Comparison of ENCODE assay signal across 14 cellular contexts in genomic region chr1:228317891-228318810, GRCh38.
DNase-seq lines count a peak whose midpoint lies in the region; ATAC-seq, FAIRE-seq and TF ChIP-seq lines count a peak whose summit lies in the region.
"Had no signal": no experiment of that assay in that cellular context is flagged by ENCODE, and none has a peak within 500 bp of the region (broad histone marks: within the 10 kb centered on the region; RNA-seq: fewer than 3 reads in every experiment).

No MANE protein-coding gene starts in this region.

- POLR2A ChIA-PET in HepG2 (lab: Yijun Ruan, JAX): no interaction called here

- H3K9me3 ChIP-seq in right lobe of liver (no peaks in the 10 kb centered on the region), HepG2 (ENCODE audit: low read length) (peaks cover 4% of the 10 kb centered on the region), lower lobe of right lung (no peaks in the 10 kb centered on the region), spleen (peaks cover 0 to 10% (median 5%) of the 10 kb centered on the region in 8 donors), SJCRH30 (replicated peaks) (no peaks in the 10 kb centered on the region)

- 82% methylated on average over 4 of the region's 16 CpGs for WGBS in right lobe of liver (ENCODE audit: insufficient coverage, low coverage, low lambda C conversion rate, missing lambda C conversion rate)
- 45% methylated on average over 3 of the region's 16 CpGs for WGBS in HepG2 (ENCODE audit: low lambda C conversion rate)
- WGBS in spleen, 5 donors: 82 to 96% (median 89%) methylated on average over 9 to 16 of the region's 16 CpGs

- H3K4me2 ChIP-seq in HepG2 (ENCODE audit: low read depth, low read length): no peak overlapping the region

- no peak for TF ChIP-seq RAD21 in HepG2 (CRISPR knock-in tag; IDR thresholded peaks at IDR 0.05)

- no peaks in the 10 kb centered on the region for H4K20me1 ChIP-seq in HepG2 (ENCODE audit: insufficient read depth, low read length)

- no peaks in the 10 kb centered on the region for H3K27me3 ChIP-seq in right lobe of liver
- no peaks in the 10 kb centered on the region; a peak in 1 of 5 replicates for H3K27me3 ChIP-seq in HepG2 (ENCODE audit: control insufficient read depth in 1 of 2, insufficient read depth in 2 of 2, low read length in 2 of 2)
- H3K27me3 ChIP-seq in lower lobe of right lung (ENCODE audit: low read depth): no peaks in the 10 kb centered on the region
- H3K27me3 ChIP-seq in spleen (replicated peaks in 1 of 7): no peaks in the 10 kb centered on the region
- no peaks in the 10 kb centered on the region for H3K27me3 ChIP-seq in SJCRH30

- no peak for TF ChIP-seq CTCF in right lobe of liver (IDR thresholded peaks at IDR 0.05)
- no peak for TF ChIP-seq CTCF in HepG2 (CRISPR knock-in tag; IDR thresholded peaks at IDR 0.05)
- TF ChIP-seq CTCF in lower lobe of right lung (IDR thresholded peaks at IDR 0.05): no peak
- no peak for TF ChIP-seq CTCF in spleen (IDR thresholded peaks at IDR 0.05 in 8 of 11, conservative IDR thresholded peaks at IDR 0.05 in 3 of 11)
- no peak for TF ChIP-seq CTCF in GM13977 (IDR thresholded peaks at IDR 0.05; ENCODE audit: extremely low read depth, insufficient read depth, missing control alignments)

- BruUV-seq in HepG2 (replicated peaks; lab: Mats Ljungman, UMichigan): no TSS peak

- no peak overlapping the region for H3K9ac ChIP-seq in HepG2 (ENCODE audit: insufficient read depth, low read depth, low read length)

- no peak overlapping the region for H2AFZ ChIP-seq in HepG2 (ENCODE audit: low read length)

- no peak for FAIRE-seq in HepG2 (lab: Jason Lieb, UNC)

- no peak overlapping the region for H3K27ac ChIP-seq in right lobe of liver
- no peak overlapping the region for H3K27ac ChIP-seq in HepG2 (ENCODE audit: extremely low read length, insufficient read depth, low read length)
- H3K27ac ChIP-seq in lower lobe of right lung: no peak overlapping the region
- H3K27ac ChIP-seq in spleen: no peak overlapping the region
- no peak overlapping the region for H3K27ac ChIP-seq in SJCRH30
- H3K27ac ChIP-seq: RWPE1 had no signal

- TF ChIP-seq EP300 in HepG2 (IDR thresholded peaks at IDR 0.05; ENCODE audit: low read depth in 2 of 2, low read length in 2 of 2): no peak
- TF ChIP-seq EP300 in HepG2 (CRISPR knock-in tag; IDR thresholded peaks at IDR 0.05; ENCODE audit: borderline replicate concordance): no peak

- no peaks in the 10 kb centered on the region for H3K79me2 ChIP-seq in HepG2 (ENCODE audit: insufficient read depth, low read length)

- intact Hi-C loops in right lobe of liver (cut with DNase I): no loop called here
- intact Hi-C loops in HepG2 (cut with micrococcal nuclease; ENCODE audit: unreplicated experiment): no loop called here
- intact Hi-C loops in lower lobe of right lung (cut with DNase I): no loop called here
- intact Hi-C loops in spleen (cut with DNase I; ENCODE audit: low total_unique reads): no loop called here

- DNase-seq in right lobe of liver: peak in 2 of 3 donors; percentile 36 to 39
- DNase-seq in HepG2 (ENCODE audit: low spot score): no peak
- DNase-seq in lower lobe of right lung: peak; percentile 30
- DNase-seq in spleen: peak; percentile 61
- DNase-seq in SJCRH30: no peak
- no peak for DNase-seq in GM13977 (ENCODE audit: low spot score)
- no peak for DNase-seq in kidney glomerular epithelial cell (lab: John Stamatoyannopoulos, UW)
- DNase-seq: DMS 273 treated with DMSO at 0.1 percent for 48 hours, H7, KG1, NCI-H1092, NCI-H1694 treated with DMSO at 0.1 percent for 48 hours, NCI-H446 had no signal

- no peaks in the 10 kb centered on the region for H3K4me1 ChIP-seq in right lobe of liver
- no peaks in the 10 kb centered on the region for H3K4me1 ChIP-seq in HepG2 (ENCODE audit: insufficient read depth, low read length)
- no peaks in the 10 kb centered on the region for H3K4me1 ChIP-seq in lower lobe of right lung
- no peaks in the 10 kb centered on the region for H3K4me1 ChIP-seq in spleen
- peaks cover 16% of the 10 kb centered on the region for H3K4me1 ChIP-seq in SJCRH30

- in situ Hi-C loops in HepG2 (cut with HindIII; ENCODE audit: extremely low pct_ligation_motif_present, low pct_unique_long_range_greater_than_20kb): no loop called here
- in situ Hi-C loops in GM13977 (cut with MboI; ENCODE audit: low pct_unique_long_range_greater_than_20kb, low sequenced_read_pairs, unreplicated experiment): no loop called here

- H3K4me3 ChIP-seq in right lobe of liver (no peak overlapping the region), HepG2 (replicated peaks in 1 of 3; ENCODE audit: insufficient read depth in 1 of 3, low read depth in 2 of 3, low read length in 3 of 3) (no peak overlapping the region), lower lobe of right lung (no peak overlapping the region), spleen (no peak overlapping the region), SJCRH30 (no peak overlapping the region)

- no peak for ATAC-seq in right lobe of liver
- no peak for ATAC-seq in HepG2
- ATAC-seq in lower lobe of right lung: no peak

- H3K36me3 ChIP-seq in right lobe of liver (no peaks in the 10 kb centered on the region), HepG2 (replicated peaks in 1 of 2; ENCODE audit: control insufficient read depth in 1 of 2, insufficient read depth in 2 of 2, low read length in 2 of 2) (no peaks in the 10 kb centered on the region), lower lobe of right lung (peaks cover 46% of the 10 kb centered on the region), spleen (peaks cover 0 to 73% (median 41%) of the 10 kb centered on the region in 6 donors), SJCRH30 (no peaks in the 10 kb centered on the region)

- TF ChIP-seq POLR2A in right lobe of liver (IDR thresholded peaks at IDR 0.05) (no peak), HepG2 (IDR thresholded peaks at IDR 0.05; ENCODE audit: insufficient read depth in 1 of 2, low read depth in 2 of 2, low read length in 2 of 2) (no peak), spleen (IDR thresholded peaks at IDR 0.05) (no peak)

- CTCF ChIA-PET in HepG2 (lab: Yijun Ruan, JAX; ENCODE audit: low intra/inter-chr PET ratio, low total read pairs): no interaction called here

TF ChIP-seq in HepG2, 621 proteins besides CTCF, POLR2A, EP300 and RAD21 (continues in another document):
- TF ChIP-seq ZBTB3 (CRISPR knock-in tag; IDR thresholded peaks at IDR 0.05; ENCODE audit: borderline replicate concordance, low read depth): no peak
- TF ChIP-seq CHD4 (IDR thresholded peaks at IDR 0.05; ENCODE audit: borderline replicate concordance, low read length): no peak
- no peak for TF ChIP-seq ZFP36 (IDR thresholded peaks at IDR 0.05; ENCODE audit: borderline replicate concordance, low read depth, low read length, partially characterized antibody)
- no peak for TF ChIP-seq ZNF644 (CRISPR knock-in tag; IDR thresholded peaks at IDR 0.05; ENCODE audit: low read depth)
- TF ChIP-seq, protein P1, sequence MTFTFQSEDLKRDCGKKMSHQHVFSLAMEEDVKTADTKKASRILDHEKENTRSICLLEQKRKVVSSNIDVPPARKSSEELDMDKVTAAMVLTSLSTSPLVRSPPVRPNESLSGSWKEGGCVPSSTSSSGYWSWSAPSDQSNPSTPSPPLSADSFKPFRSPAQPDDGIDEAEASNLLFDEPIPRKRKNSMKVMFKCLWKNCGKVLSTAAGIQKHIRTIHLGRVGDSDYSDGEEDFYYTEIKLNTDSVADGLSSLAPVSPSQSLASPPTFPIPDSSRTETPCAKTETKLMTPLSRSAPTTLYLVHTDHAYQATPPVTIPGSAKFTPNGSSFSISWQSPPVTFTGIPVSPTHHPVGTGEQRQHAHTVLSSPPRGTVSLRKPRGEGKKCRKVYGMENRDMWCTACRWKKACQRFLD (CRISPR knock-in tag; IDR thresholded peaks at IDR 0.05; ENCODE audit: borderline replicate concordance): no peak
- no peak for TF ChIP-seq ARNT2 (CRISPR knock-in tag; IDR thresholded peaks at IDR 0.05; ENCODE audit: low read depth)
- no peak for TF ChIP-seq ZNF75D (CRISPR knock-in tag; IDR thresholded peaks at IDR 0.05; ENCODE audit: borderline replicate concordance)
- TF ChIP-seq ZNF136 (CRISPR knock-in tag; IDR thresholded peaks at IDR 0.05; ENCODE audit: low read depth): no peak
- TF ChIP-seq KAT8 (CRISPR knock-in tag; IDR thresholded peaks at IDR 0.05): no peak
- TF ChIP-seq ZBTB25 (CRISPR knock-in tag; IDR thresholded peaks at IDR 0.05): no peak
- TF ChIP-seq TOE1 (CRISPR knock-in tag; IDR thresholded peaks at IDR 0.05): no peak
- TF ChIP-seq, protein P2, sequence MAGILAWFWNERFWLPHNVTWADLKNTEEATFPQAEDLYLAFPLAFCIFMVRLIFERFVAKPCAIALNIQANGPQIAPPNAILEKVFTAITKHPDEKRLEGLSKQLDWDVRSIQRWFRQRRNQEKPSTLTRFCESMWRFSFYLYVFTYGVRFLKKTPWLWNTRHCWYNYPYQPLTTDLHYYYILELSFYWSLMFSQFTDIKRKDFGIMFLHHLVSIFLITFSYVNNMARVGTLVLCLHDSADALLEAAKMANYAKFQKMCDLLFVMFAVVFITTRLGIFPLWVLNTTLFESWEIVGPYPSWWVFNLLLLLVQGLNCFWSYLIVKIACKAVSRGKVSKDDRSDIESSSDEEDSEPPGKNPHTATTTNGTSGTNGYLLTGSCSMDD (CRISPR knock-in tag; IDR thresholded peaks at IDR 0.05): no peak
- TF ChIP-seq RFXAP (CRISPR knock-in tag; IDR thresholded peaks at IDR 0.05; ENCODE audit: borderline replicate concordance): no peak
- TF ChIP-seq ZNF207 (IDR thresholded peaks at IDR 0.05; ENCODE audit: borderline replicate concordance): no peak
- no peak for TF ChIP-seq ZNF639 (CRISPR knock-in tag; conservative IDR thresholded peaks at IDR 0.05)

Comparison
In these comparisons a context has a peak if more than half of its experiments do, and no peak if none do; other contexts are left out.
1. DNase-seq: peak in right lobe of liver (2 of 3), lower lobe of right lung (single experiment) and spleen (single experiment); none in HepG2 (single experiment), SJCRH30 (0 of 2), GM13977 (single experiment) and kidney glomerular epithelial cell (single experiment).